ENCODE assay signal across 1 cellular context in the genomic region with DNA sequence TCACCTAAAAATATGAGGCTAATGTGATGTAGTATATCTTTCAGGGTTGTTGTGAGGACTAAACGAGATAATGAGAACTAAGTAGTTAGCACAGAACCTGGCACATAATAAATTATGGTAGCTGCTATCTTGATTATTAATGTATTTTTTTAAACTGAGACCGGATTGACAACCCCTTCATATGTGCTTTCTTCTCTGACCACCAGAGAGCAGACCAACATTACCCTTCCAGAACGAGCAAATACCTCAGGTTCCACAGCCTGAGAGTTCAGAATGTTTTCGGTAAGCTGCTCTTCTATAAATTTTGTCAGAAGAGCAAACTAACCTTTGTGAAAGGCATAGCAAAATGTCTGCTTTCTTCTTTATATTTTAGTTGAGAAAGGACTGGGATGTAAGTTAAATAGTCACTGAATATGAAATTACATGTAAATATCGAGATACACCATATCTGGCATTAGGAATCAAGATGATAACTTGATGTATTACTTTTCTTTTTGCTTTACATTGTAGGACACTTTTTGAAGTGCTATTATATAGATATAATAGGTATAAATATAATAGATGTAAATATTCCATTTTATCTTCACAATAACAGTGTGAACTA.
TF ChIP-seq lines count a peak whose summit lies in the region.

No MANE protein-coding gene starts in this region.

TF ChIP-seq in GM12878, 131 proteins besides CTCF, POLR2A, EP300 and RAD21 (continued from another document):
- TF ChIP-seq, protein P1, sequence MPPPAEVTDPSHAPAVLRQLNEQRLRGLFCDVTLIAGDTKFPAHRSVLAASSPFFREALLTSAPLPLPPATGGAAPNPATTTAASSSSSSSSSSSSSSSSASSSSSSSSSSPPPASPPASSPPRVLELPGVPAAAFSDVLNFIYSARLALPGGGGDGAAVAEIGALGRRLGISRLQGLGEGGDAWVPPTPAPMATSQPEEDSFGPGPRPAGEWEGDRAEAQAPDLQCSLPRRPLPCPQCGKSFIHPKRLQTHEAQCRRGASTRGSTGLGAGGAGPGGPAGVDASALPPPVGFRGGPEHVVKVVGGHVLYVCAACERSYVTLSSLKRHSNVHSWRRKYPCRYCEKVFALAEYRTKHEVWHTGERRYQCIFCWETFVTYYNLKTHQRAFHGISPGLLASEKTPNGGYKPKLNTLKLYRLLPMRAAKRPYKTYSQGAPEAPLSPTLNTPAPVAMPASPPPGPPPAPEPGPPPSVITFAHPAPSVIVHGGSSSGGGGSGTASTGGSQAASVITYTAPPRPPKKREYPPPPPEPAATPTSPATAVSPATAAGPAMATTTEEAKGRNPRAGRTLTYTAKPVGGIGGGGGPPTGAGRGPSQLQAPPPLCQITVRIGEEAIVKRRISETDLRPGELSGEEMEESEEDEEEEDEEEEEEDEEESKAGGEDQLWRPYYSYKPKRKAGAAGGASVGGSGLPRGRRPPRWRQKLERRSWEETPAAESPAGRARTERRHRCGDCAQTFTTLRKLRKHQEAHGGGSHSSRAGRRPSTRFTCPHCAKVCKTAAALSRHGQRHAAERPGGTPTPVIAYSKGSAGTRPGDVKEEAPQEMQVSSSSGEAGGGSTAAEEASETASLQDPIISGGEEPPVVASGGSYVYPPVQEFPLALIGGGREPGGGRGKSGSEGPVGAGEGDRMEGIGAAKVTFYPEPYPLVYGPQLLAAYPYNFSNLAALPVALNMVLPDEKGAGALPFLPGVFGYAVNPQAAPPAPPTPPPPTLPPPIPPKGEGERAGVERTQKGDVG (CRISPR knock-in tag; IDR thresholded peaks at IDR 0.05), result no peak
